ENCODE assay signal across 15 cellular contexts in genomic region chr9:124709291-124709690, GRCh38.
"Had no signal": no experiment of that assay in that cellular context is flagged by ENCODE, and none has a peak within 500 bp of the region (broad histone marks: within the 10 kb centered on the region; RNA-seq: fewer than 3 reads in every experiment).

No MANE protein-coding gene starts in this region.

- H3K27ac Mint-ChIP-seq: activated naive CD4-positive, alpha-beta T cell treated with anti-CD3 and anti-CD28 coated beads for 36 hours had no signal

- DNase-seq: activated CD4-positive, alpha-beta T cell treated with anti-CD3 and anti-CD28 coated beads for 4 hours; activated CD8-positive, alpha-beta memory T cell treated with anti-CD3 and anti-CD28 coated beads for 24 hours; activated naive CD4-positive, alpha-beta T cell treated with anti-CD3 and anti-CD28 coated beads for 36 hours; central memory CD4-positive, alpha-beta T cell; cortex of kidney; effector memory CD4-positive, alpha-beta T cell; gastrocnemius medialis; heart right ventricle; left ventricle myocardium inferior; posterior cingulate gyrus; T-helper 1 cell; thyroid gland had no signal

- H3K27me3 ChIP-seq: gastrocnemius medialis, heart right ventricle, neutrophil, thyroid gland had no signal

- H3K4me3 ChIP-seq: gastrocnemius medialis, heart right ventricle, left ventricle myocardium inferior, skin epidermis, thyroid gland had no signal

- H3K36me3 ChIP-seq: gastrocnemius medialis, heart right ventricle, left ventricle myocardium inferior, neutrophil, thyroid gland had no signal

- H3K27ac ChIP-seq: gastrocnemius medialis, heart right ventricle, left ventricle myocardium inferior, neutrophil, skin epidermis, thyroid gland, WERI-Rb-1 had no signal

- H3K4me1 ChIP-seq: gastrocnemius medialis had no signal

- H3K4me3 Mint-ChIP-seq: activated naive CD4-positive, alpha-beta T cell treated with anti-CD3 and anti-CD28 coated beads for 36 hours had no signal

- H3K9me3 Mint-ChIP-seq: activated naive CD4-positive, alpha-beta T cell treated with anti-CD3 and anti-CD28 coated beads for 36 hours had no signal

- ATAC-seq: gastrocnemius medialis, heart right ventricle had no signal

- H3K9me3 ChIP-seq: gastrocnemius medialis, heart right ventricle, left ventricle myocardium inferior, neutrophil, thyroid gland had no signal
